5 cellular contexts compared by ENCODE assay signal in genomic region chr11:133350045-133350444, GRCh38.
"Had no signal": no experiment of that assay in that cellular context is flagged by ENCODE, and none has a peak within 500 bp of the region (broad histone marks: within the 10 kb centered on the region; RNA-seq: fewer than 3 reads in every experiment).

No MANE protein-coding gene starts in this region.

- ATAC-seq: HepG2, K562 had no signal

- DNase-seq: IMR-90, KBM-7 had no signal

- H3K27ac ChIP-seq: HL-60 had no signal

- H3K4me3 ChIP-seq: K562 had no signal
